Comparison of ENCODE assay signal across 11 cellular contexts in genomic region chr4:184762100-184762499, GRCh38. TPM values are rescaled to one million over a fixed set of nuclear protein-coding genes. Genes with fewer than 3 reads are reported as not detected.
DNase-seq lines count a peak whose midpoint lies in the region; ATAC-seq and TF ChIP-seq lines count a peak whose summit lies in the region.
"Had no signal": no experiment of that assay in that cellular context is flagged by ENCODE, and none has a peak within 500 bp of the region (broad histone marks: within the 10 kb centered on the region; RNA-seq: fewer than 3 reads in every experiment).

No MANE protein-coding gene starts in this region.

- H3K4me3 Mint-ChIP-seq in activated CD4-positive, alpha-beta memory T cell treated with anti-CD3 and anti-CD28 coated beads for 36 hours: peak overlapping the region; percentile 28

- CTCF ChIA-PET in activated CD4-positive, alpha-beta memory T cell treated with anti-CD3 and anti-CD28 coated beads for 36 hours (lab: Charles Lee): interaction anchor here (0.8 to 2.3 kb wide), 4 partner anchors 17 to 498 kb away, joined by 3 to 6 read pairs (median 3); no protein-coding TSS in a partner anchor

- no peaks in the 10 kb centered on the region for H3K4me1 ChIP-seq in breast epithelium

- peak; percentile 56 for ATAC-seq in GM19035 (IDR thresholded peaks at IDR 0.05; ENCODE audit: unreplicated experiment)
- peak; percentile 91 for ATAC-seq in HG03064 (IDR thresholded peaks at IDR 0.05; ENCODE audit: low read depth, unreplicated experiment)
- ATAC-seq: right cardiac atrium had no signal

- H3K4me3 ChIP-seq in breast epithelium: no peak overlapping the region
- H3K4me3 ChIP-seq: esophagus muscularis mucosa had no signal

- peak overlapping the region; percentile 78 for H3K27ac Mint-ChIP-seq in activated CD4-positive, alpha-beta memory T cell treated with anti-CD3 and anti-CD28 coated beads for 36 hours

- no peaks in the 10 kb centered on the region for H3K9me3 ChIP-seq in breast epithelium
- H3K9me3 ChIP-seq: esophagus muscularis mucosa had no signal

- no peak overlapping the region for H3K27ac ChIP-seq in breast epithelium

- peaks cover 14% of the 10 kb centered on the region for H3K4me1 Mint-ChIP-seq in activated CD4-positive, alpha-beta memory T cell treated with anti-CD3 and anti-CD28 coated beads for 36 hours (ENCODE audit: low read depth)

- POLR2A ChIA-PET in activated CD4-positive, alpha-beta memory T cell treated with anti-CD3 and anti-CD28 coated beads for 36 hours (lab: Charles Lee): interaction anchor here (1.0 to 1.5 kb wide), 2 partner anchors 28 to 31 kb away, joined by 3 to 6 read pairs; partner anchors contain the start of gene CENPU

- intact Hi-C loops in activated CD4-positive, alpha-beta memory T cell treated with anti-CD3 and anti-CD28 coated beads for 36 hours (cut with micrococcal nuclease): loop anchor here (1.0 kb wide), 3 partner anchors 28 to 498 kb away; partner anchors contain the start of gene CENPU
- intact Hi-C loops in breast epithelium (cut with DNase I; ENCODE audit: low total_unique reads): no loop called here

- no peaks in the 10 kb centered on the region for H3K36me3 ChIP-seq in breast epithelium

- H3K9me3 Mint-ChIP-seq in activated CD4-positive, alpha-beta memory T cell treated with anti-CD3 and anti-CD28 coated beads for 36 hours: no peaks in the 10 kb centered on the region

- no peak for TF ChIP-seq CTCF in breast epithelium (IDR thresholded peaks at IDR 0.05)

- no peaks in the 10 kb centered on the region for H3K27me3 Mint-ChIP-seq in activated CD4-positive, alpha-beta memory T cell treated with anti-CD3 and anti-CD28 coated beads for 36 hours

- H3K27me3 ChIP-seq in breast epithelium: no peaks in the 10 kb centered on the region
- H3K27me3 ChIP-seq: esophagus muscularis mucosa had no signal

- DNase-seq in activated CD4-positive, alpha-beta memory T cell treated with anti-CD3 and anti-CD28 coated beads for 36 hours: peak; percentile 54
- peak; percentile 13 for DNase-seq in stimulated activated CD4-positive, alpha-beta T cell treated with anti-CD3 and anti-CD28 coated beads, Interleukin-4, amount 100 ng/mL, for 1 hour
- DNase-seq in medulla oblongata (ENCODE audit: extremely low spot score) (no peak), breast epithelium (ENCODE audit: low spot score in 2 of 2) (no peak), LoVo (ENCODE audit: low spot score) (no peak), kidney tubule cell (ENCODE audit: low spot score) (no peak)
- DNase-seq: right cardiac atrium, T-helper 9 cell had no signal

- TF ChIP-seq POLR2A in breast epithelium (IDR thresholded peaks at IDR 0.05): no peak

- peaks cover 51% of the 10 kb centered on the region for H3K36me3 Mint-ChIP-seq in activated CD4-positive, alpha-beta memory T cell treated with anti-CD3 and anti-CD28 coated beads for 36 hours

RNA-seq across cellular contexts. Expression of gene CENPU, which starts 28.2 kb away (rescaled TPM):
- 10 to 100 TPM; 82.7 to 87.6 TPM for total RNA-seq in activated CD4-positive, alpha-beta memory T cell treated with anti-CD3 and anti-CD28 coated beads for 36 hours
- 1 to 10 TPM; 2.2 to 4.3 (median 2.6) TPM for total RNA-seq in breast epithelium

Comparison
In these comparisons a context has a peak if more than half of its experiments do, and no peak if none do; other contexts are left out.
1. DNase-seq: peak in activated CD4-positive, alpha-beta memory T cell treated with anti-CD3 and anti-CD28 coated beads for 36 hours (single experiment) and stimulated activated CD4-positive, alpha-beta T cell treated with anti-CD3 and anti-CD28 coated beads, Interleukin-4, amount 100 ng/mL, for 1 hour (single experiment); none in medulla oblongata (single experiment), breast epithelium (0 of 2), LoVo (single experiment) and kidney tubule cell (single experiment).
2. RNA of gene CENPU, which starts 28.2 kb away (total RNA-seq): 82.7 to 87.6 TPM in activated CD4-positive, alpha-beta memory T cell treated with anti-CD3 and anti-CD28 coated beads for 36 hours; 2.2 to 4.3 TPM in breast epithelium; every median in the first group is over 10 times any median in the second.